22 cellular contexts compared by ENCODE assay signal in the genomic region with DNA sequence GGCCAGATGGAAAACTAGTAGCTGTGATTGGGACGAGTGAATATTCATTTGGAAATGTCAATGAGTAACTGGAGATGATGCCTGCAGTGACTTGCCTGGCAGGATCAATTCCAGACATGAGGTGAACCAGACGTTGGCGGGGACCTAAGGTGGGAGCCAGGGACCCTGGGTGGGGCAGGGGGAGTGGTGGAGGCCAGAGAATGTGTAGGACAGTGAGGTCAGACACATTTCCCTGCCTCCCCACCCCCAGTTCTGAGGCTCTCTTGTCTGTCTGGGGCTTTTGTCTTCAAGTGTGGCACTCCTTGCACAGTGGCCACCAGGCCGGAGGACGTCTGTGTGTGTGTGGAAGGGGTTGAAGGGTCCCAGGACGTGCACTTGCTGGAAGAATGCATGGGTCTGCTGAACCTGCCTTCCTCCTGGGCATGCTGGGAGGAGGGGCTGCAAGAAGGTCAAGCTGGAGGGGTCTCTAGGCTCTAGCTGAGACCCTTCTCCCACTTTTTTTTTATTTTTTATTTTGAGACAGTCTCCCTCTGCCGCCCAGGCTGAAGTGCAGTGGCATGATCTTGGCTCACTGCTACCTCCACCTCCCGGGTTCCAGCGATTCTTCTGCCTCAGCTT. TPM values are rescaled to one million over a fixed set of nuclear protein-coding genes. Genes with fewer than 3 reads are reported as not detected.
DNase-seq lines count a peak whose midpoint lies in the region; ATAC-seq and TF ChIP-seq lines count a peak whose summit lies in the region.
"Had no signal": no experiment of that assay in that cellular context is flagged by ENCODE, and none has a peak within 500 bp of the region (broad histone marks: within the 10 kb centered on the region; RNA-seq: fewer than 3 reads in every experiment).

No MANE protein-coding gene starts in this region.

- no peak overlapping the region for H3K4me3 Mint-ChIP-seq in type B pancreatic cell
- H3K4me3 Mint-ChIP-seq in activated CD8-positive, alpha-beta T cell treated with anti-CD3 and anti-CD28 coated beads for 36 hours: no peak overlapping the region
- no peak overlapping the region for H3K4me3 Mint-ChIP-seq in CD8-positive, alpha-beta memory T cell
- H3K4me3 Mint-ChIP-seq: CD8-positive, alpha-beta T cell had no signal

- H2AFZ ChIP-seq in hepatocyte: no peak overlapping the region
- no peak overlapping the region for H2AFZ ChIP-seq in neuronal stem cell (ENCODE audit: low read length)
- H2AFZ ChIP-seq: PC-9 had no signal

- no peaks in the 10 kb centered on the region for H3K79me1 ChIP-seq in neuronal stem cell (ENCODE audit: low read depth, low read length)

- ATAC-seq in activated CD8-positive, alpha-beta T cell treated with anti-CD3 and anti-CD28 coated beads for 36 hours: no peak
- ATAC-seq: CD8-positive, alpha-beta T cell had no signal

- H3K4me2 ChIP-seq in hepatocyte: no peak overlapping the region
- no peak overlapping the region for H3K4me2 ChIP-seq in neuronal stem cell (ENCODE audit: insufficient read depth, low read length, poor library complexity, severe bottlenecking)
- H3K4me2 ChIP-seq: PC-9 had no signal

- H2BK5ac ChIP-seq in neuronal stem cell (ENCODE audit: low read length): no peak overlapping the region

- H3K36me3 ChIP-seq in hepatocyte (replicated peaks; ENCODE audit: insufficient read depth, low read depth) (no peaks in the 10 kb centered on the region), neuronal stem cell (replicated peaks in 1 of 2; ENCODE audit: control insufficient read depth in 2 of 2, insufficient read depth in 2 of 2, low read length in 2 of 2) (no peaks in the 10 kb centered on the region), MG63 (no peaks in the 10 kb centered on the region)
- H3K36me3 ChIP-seq in CD8-positive, alpha-beta memory T cell (ENCODE audit: insufficient read depth, low read length): no peaks in the 10 kb centered on the region

- H4K8ac ChIP-seq in neuronal stem cell (ENCODE audit: low read depth, low read length): no peak overlapping the region

- peak overlapping the region; percentile 50 for H3K9ac ChIP-seq in neuronal stem cell (ENCODE audit: low read depth, low read length, poor library complexity)

- DNase-seq in coronary artery (ENCODE audit: low spot score) (peak; percentile 50), hepatocyte (ENCODE audit: low spot score) (peak; percentile 2), neuronal stem cell (ENCODE audit: low spot score) (no peak), type B pancreatic cell (ENCODE audit: extremely low spot score, unreplicated experiment) (peak; percentile 50), MG63 (no peak)
- no peak for DNase-seq in activated CD8-positive, alpha-beta T cell treated with anti-CD3 and anti-CD28 coated beads for 36 hours
- DNase-seq in CD8-positive, alpha-beta memory T cell: no peak
- DNase-seq: C1 segment of cervical spinal cord, DMS 273 treated with DMSO at 0.1 percent for 48 hours, DMS79 treated with DMSO at 0.1 percent for 48 hours, GF-D8, HCEC 1CT, KBM-7, NCI-H2029, NCI-H446, NCI-H774, PC-9, SHP77 had no signal

- no peaks in the 10 kb centered on the region for H3K36me3 Mint-ChIP-seq in type B pancreatic cell
- no peaks in the 10 kb centered on the region for H3K36me3 Mint-ChIP-seq in activated CD8-positive, alpha-beta T cell treated with anti-CD3 and anti-CD28 coated beads for 36 hours (ENCODE audit: low read depth)
- H3K36me3 Mint-ChIP-seq in CD8-positive, alpha-beta memory T cell: no peaks in the 10 kb centered on the region
- H3K36me3 Mint-ChIP-seq: CD8-positive, alpha-beta T cell had no signal

- H3K27ac ChIP-seq in coronary artery: no peak overlapping the region
- no peak overlapping the region for H3K27ac ChIP-seq in hepatocyte
- H3K27ac ChIP-seq in neuronal stem cell (replicated peaks; ENCODE audit: low read length): no peak overlapping the region
- H3K27ac ChIP-seq in CD8-positive, alpha-beta memory T cell (ENCODE audit: low read depth, low read length): no peak overlapping the region
- H3K27ac ChIP-seq: PC-9 had no signal

- CTCF ChIA-PET in activated CD8-positive, alpha-beta T cell treated with anti-CD3 and anti-CD28 coated beads for 36 hours (lab: Charles Lee): no interaction called here
- CTCF ChIA-PET in CD8-positive, alpha-beta memory T cell (lab: Charles Lee): no interaction called here

- H3K27me3 ChIP-seq in hepatocyte (peaks cover 11% of the 10 kb centered on the region), neuronal stem cell (ENCODE audit: control insufficient read depth in 3 of 3, insufficient read depth in 3 of 3, low read depth in 1 of 3, low read length in 3 of 3) (peaks cover 0 to 6% (median 0%) of the 10 kb centered on the region in 3 experiments), MG63 (peaks cover 21% of the 10 kb centered on the region)
- H3K27me3 ChIP-seq in CD8-positive, alpha-beta memory T cell (ENCODE audit: insufficient read depth, low read length, poor library complexity, severe bottlenecking): no peaks in the 10 kb centered on the region

- H3K9me3 ChIP-seq in hepatocyte (ENCODE audit: low read depth) (no peaks in the 10 kb centered on the region), neuronal stem cell (replicated peaks in 1 of 2; ENCODE audit: control insufficient read depth in 2 of 2, insufficient read depth in 1 of 2, low read depth in 1 of 2, low read length in 2 of 2) (no peaks in the 10 kb centered on the region), MG63 (no peaks in the 10 kb centered on the region)
- no peaks in the 10 kb centered on the region for H3K9me3 ChIP-seq in CD8-positive, alpha-beta memory T cell (ENCODE audit: low read length)

- no peak overlapping the region for H2AK5ac ChIP-seq in neuronal stem cell (ENCODE audit: low read depth, low read length)

- intact Hi-C loops in activated CD8-positive, alpha-beta T cell treated with anti-CD3 and anti-CD28 coated beads for 36 hours (cut with micrococcal nuclease): no loop called here

- H3K9me2 ChIP-seq in hepatocyte (replicated peaks; ENCODE audit: insufficient read depth): no peaks in the 10 kb centered on the region

- H3K27ac Mint-ChIP-seq in type B pancreatic cell: no peak overlapping the region
- H3K27ac Mint-ChIP-seq in activated CD8-positive, alpha-beta T cell treated with anti-CD3 and anti-CD28 coated beads for 36 hours: no peak overlapping the region
- H3K27ac Mint-ChIP-seq in CD8-positive, alpha-beta memory T cell: no peak overlapping the region
- H3K27ac Mint-ChIP-seq: CD8-positive, alpha-beta T cell had no signal

- H4K91ac ChIP-seq in neuronal stem cell (ENCODE audit: low read depth, low read length, poor library complexity): no peak overlapping the region

- no peak for TF ChIP-seq CTCF in coronary artery (IDR thresholded peaks at IDR 0.05)
- TF ChIP-seq CTCF in hepatocyte (IDR thresholded peaks at IDR 0.05; ENCODE audit: poor library complexity): no peak
- TF ChIP-seq CTCF in type B pancreatic cell (conservative IDR thresholded peaks at IDR 0.05): no peak
- TF ChIP-seq CTCF in activated CD8-positive, alpha-beta T cell treated with anti-CD3 and anti-CD28 coated beads for 36 hours (IDR thresholded peaks at IDR 0.05): no peak

- H2BK12ac ChIP-seq in neuronal stem cell (ENCODE audit: low read length): no peak overlapping the region

- peaks cover 32% of the 10 kb centered on the region for H3K27me3 Mint-ChIP-seq in type B pancreatic cell
- H3K27me3 Mint-ChIP-seq in activated CD8-positive, alpha-beta T cell treated with anti-CD3 and anti-CD28 coated beads for 36 hours: no peaks in the 10 kb centered on the region
- H3K27me3 Mint-ChIP-seq in CD8-positive, alpha-beta memory T cell: peaks cover 7 to 18% of the 10 kb centered on the region in 2 donors

- H3K14ac ChIP-seq in neuronal stem cell (ENCODE audit: low read length): no peak overlapping the region

- no peaks in the 10 kb centered on the region for H3K4me1 Mint-ChIP-seq in type B pancreatic cell (ENCODE audit: unreplicated experiment)
- no peaks in the 10 kb centered on the region for H3K4me1 Mint-ChIP-seq in activated CD8-positive, alpha-beta T cell treated with anti-CD3 and anti-CD28 coated beads for 36 hours (ENCODE audit: low read depth)
- H3K4me1 Mint-ChIP-seq in CD8-positive, alpha-beta memory T cell: no peaks in the 10 kb centered on the region

- POLR2A ChIA-PET in activated CD8-positive, alpha-beta T cell treated with anti-CD3 and anti-CD28 coated beads for 36 hours (lab: Charles Lee): no interaction called here
- POLR2A ChIA-PET in CD8-positive, alpha-beta memory T cell (lab: Charles Lee): no interaction called here

- no peaks in the 10 kb centered on the region for H3K9me3 Mint-ChIP-seq in type B pancreatic cell
- H3K9me3 Mint-ChIP-seq in activated CD8-positive, alpha-beta T cell treated with anti-CD3 and anti-CD28 coated beads for 36 hours: no peaks in the 10 kb centered on the region
- H3K9me3 Mint-ChIP-seq in CD8-positive, alpha-beta memory T cell: peaks cover 0 to under 1% (median 0%) of the 10 kb centered on the region in 5 donors
- H3K9me3 Mint-ChIP-seq: CD8-positive, alpha-beta T cell had no signal

- H2BK15ac ChIP-seq in neuronal stem cell (ENCODE audit: low read length): no peak overlapping the region

- 77% methylated on average over 9 of the region's 9 CpGs for WGBS in hepatocyte (ENCODE audit: low lambda C conversion rate, missing lambda C conversion rate)
- no CpG with 5 or more reads among the region's 9 CpGs for WGBS in neuronal stem cell (ENCODE audit: extremely low coverage in 2 of 2, insufficient read length in 2 of 2, insufficient replicate concordance in 1 of 2), 2 donors

- no peak overlapping the region for H3K18ac ChIP-seq in neuronal stem cell (ENCODE audit: low read length)

- no peak overlapping the region for H3K4ac ChIP-seq in neuronal stem cell (ENCODE audit: low read length)

- H2BK120ac ChIP-seq in neuronal stem cell (ENCODE audit: low read depth, low read length): no peak overlapping the region

- no peak overlapping the region for H3K23ac ChIP-seq in neuronal stem cell (ENCODE audit: low read depth, low read length, poor library complexity)

- H3K4me1 ChIP-seq in hepatocyte (ENCODE audit: insufficient read depth) (no peaks in the 10 kb centered on the region), neuronal stem cell (ENCODE audit: control insufficient read depth in 2 of 2, insufficient read depth in 1 of 2, low read depth in 1 of 2, low read length in 2 of 2) (peaks cover 0 to 4% of the 10 kb centered on the region in 2 donors)
- H3K4me1 ChIP-seq in CD8-positive, alpha-beta memory T cell (ENCODE audit: insufficient read depth, low read length): no peaks in the 10 kb centered on the region

- no peak overlapping the region for H3K4me3 ChIP-seq in coronary artery
- no peak overlapping the region for H3K4me3 ChIP-seq in hepatocyte
- peak overlapping the region in 1 of 2 donors; percentile 32 for H3K4me3 ChIP-seq in neuronal stem cell (ENCODE audit: low read length in 2 of 2)
- H3K4me3 ChIP-seq in MG63: no peak overlapping the region
- H3K4me3 ChIP-seq in CD8-positive, alpha-beta memory T cell (ENCODE audit: low read length): no peak overlapping the region
- H3K4me3 ChIP-seq: PC-9 had no signal

- H3K79me2 ChIP-seq in hepatocyte: no peaks in the 10 kb centered on the region

- H4K20me1 ChIP-seq in hepatocyte (ENCODE audit: insufficient read depth, poor library complexity, severe bottlenecking): no peaks in the 10 kb centered on the region

RNA-seq across cellular contexts. Expression of a gene that starts 51.6 kb away (rescaled TPM):
- total RNA-seq in hepatocyte (0.07 and 0.36 TPM in 2 replicates), type B pancreatic cell (ENCODE audit: low replicate concordance) (5.7 and 10.8 TPM in 2 replicates)
- 0.40 and 0.89 TPM in 2 replicates for polyA plus RNA-seq in hepatocyte
- 0.57 TPM for polyA plus RNA-seq in neuronal stem cell (2013, experiment 1 of 2)
- polyA plus RNA-seq in neuronal stem cell (2013, experiment 2 of 2): 0.69 TPM
- not detected for total RNA-seq in activated CD8-positive, alpha-beta T cell treated with anti-CD3 and anti-CD28 coated beads for 36 hours
- total RNA-seq in MG63 (2014; rRNA removed; shearing (Covaris generic); ENCODE audit: low replicate concordance): not detected in 2 replicates
- total RNA-seq in CD8-positive, alpha-beta memory T cell: not detected
- polyA plus RNA-seq in CD8-positive, alpha-beta memory T cell: not detected
- total RNA-seq: CD8-positive, alpha-beta T cell; LHCN-M2; MCF 10A; PC-9; RPMI7951 had no signal

Comparison
In these comparisons a context has a peak if more than half of its experiments do, and no peak if none do; other contexts are left out.
1. DNase-seq: peak in coronary artery (single experiment), hepatocyte (single experiment) and type B pancreatic cell (single experiment); none in neuronal stem cell (single experiment), activated CD8-positive, alpha-beta T cell treated with anti-CD3 and anti-CD28 coated beads for 36 hours (single experiment), MG63 (single experiment) and CD8-positive, alpha-beta memory T cell (0 of 5).